Comparison of ENCODE assay signal across 13 cellular contexts in the genomic region with DNA sequence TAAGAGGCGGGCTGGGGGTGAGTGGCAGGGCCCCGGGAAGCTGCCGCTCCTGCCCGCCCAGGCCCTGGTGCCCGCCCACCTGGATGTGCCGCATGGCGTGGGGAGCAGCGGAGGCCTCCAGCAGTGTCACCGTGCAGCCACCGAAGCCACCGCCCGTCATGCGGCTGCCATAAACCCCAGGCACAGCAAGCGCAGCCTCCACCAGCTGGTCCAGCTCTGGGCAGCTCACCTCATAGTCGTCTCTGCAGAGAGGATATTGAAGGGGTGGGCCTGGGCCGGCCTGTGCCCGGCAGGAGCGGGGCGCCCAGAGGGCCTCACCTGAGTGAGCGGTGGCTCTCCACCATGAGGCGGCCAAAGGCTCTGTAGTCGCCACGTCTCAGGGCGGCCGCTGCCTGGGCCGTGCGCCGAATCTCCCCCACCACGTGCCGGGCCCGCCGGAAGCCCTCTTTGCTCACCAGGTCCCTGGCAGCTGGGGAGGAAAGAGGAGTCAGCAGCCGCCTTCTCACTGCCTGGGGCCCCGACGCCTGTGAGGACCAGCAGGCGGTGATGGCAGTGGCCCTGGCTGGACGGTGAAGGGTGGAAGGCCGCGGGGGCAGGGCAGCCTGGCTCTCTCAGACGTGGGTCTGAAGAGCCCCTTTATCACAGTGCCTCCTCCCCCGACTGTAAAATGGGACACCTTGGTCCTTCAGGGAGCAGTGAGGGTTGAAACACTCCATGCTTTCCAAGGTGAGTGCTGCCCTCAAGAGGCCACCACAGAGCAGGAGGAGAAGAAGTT. TPM values are rescaled to one million over a fixed set of nuclear protein-coding genes. Genes with fewer than 3 reads are reported as not detected.
DNase-seq lines count a peak whose midpoint lies in the region; ATAC-seq and TF ChIP-seq lines count a peak whose summit lies in the region.
"Had no signal": no experiment of that assay in that cellular context is flagged by ENCODE, and none has a peak within 500 bp of the region (broad histone marks: within the 10 kb centered on the region; RNA-seq: fewer than 3 reads in every experiment).

No MANE protein-coding gene starts in this region.

- CTCF ChIA-PET in GM10248 (lab: Yijun Ruan, JAX) (interaction anchor here (1.1 to 18.5 kb wide), 4 partner anchors 8 to 156 kb away, joined by 4 to 856 read pairs (median 8); partner anchors contain the start of gene SMIM5), MCF 10A (lab: Yijun Ruan, JAX) (interaction anchor here (0.6 to 4.3 kb wide), 8 partner anchors 9 to 121 kb away, joined by 3 to 16 read pairs (median 3); partner anchors contain the start of genes RECQL5 and SAP30BP)
- CTCF ChIA-PET in activated CD4-positive, alpha-beta T cell treated with anti-CD3 and anti-CD28 coated beads for 36 hours (lab: Charles Lee): interaction anchor here (1.9 kb wide), 1 partner anchor 10 kb away, joined by 9 read pairs; no protein-coding TSS in a partner anchor

- POLR2A ChIA-PET in GM10248 (lab: Yijun Ruan, JAX) (no interaction called here), MCF 10A (lab: Yijun Ruan, JAX) (interaction anchor here (0.6 to 1.9 kb wide), 5 partner anchors 13 to 91 kb away, joined by 3 to 7 read pairs (median 4); partner anchors contain the start of genes RECQL5 and SAP30BP)
- POLR2A ChIA-PET in activated CD4-positive, alpha-beta T cell treated with anti-CD3 and anti-CD28 coated beads for 36 hours (lab: Charles Lee): interaction anchor here (0.6 kb wide), 1 partner anchor 169 kb away, joined by 4 read pairs; no protein-coding TSS in a partner anchor

- intact Hi-C loops in MCF 10A (cut with micrococcal nuclease): no loop called here
- intact Hi-C loops in activated CD4-positive, alpha-beta T cell treated with anti-CD3 and anti-CD28 coated beads for 36 hours (cut with DNase I, micrococcal nuclease): no loop called here

- BruUV-seq in MCF 10A (replicated peaks; lab: Mats Ljungman, UMichigan): no TSS peak

- H3K36me3 ChIP-seq in SJCRH30: no peaks in the 10 kb centered on the region

- peaks cover 17% of the 10 kb centered on the region for H3K4me1 Mint-ChIP-seq in MCF 10A (ENCODE audit: insufficient read depth, unreplicated experiment)
- peaks cover 7% of the 10 kb centered on the region for H3K4me1 Mint-ChIP-seq in activated CD4-positive, alpha-beta T cell treated with anti-CD3 and anti-CD28 coated beads for 36 hours

- DNase-seq in GM10248 (ENCODE audit: extremely low spot score) (no peak), OCI-M1 (lab: John Stamatoyannopoulos, UW) (peak; percentile 13), NCI-H446 (lab: John Stamatoyannopoulos, UW) (no peak), SJCRH30 (no peak), MCF 10A (ENCODE audit: unreplicated experiment) (no peak)
- DNase-seq in activated CD4-positive, alpha-beta T cell treated with anti-CD3 and anti-CD28 coated beads for 36 hours: no peak
- DNase-seq: activated CD4-positive, alpha-beta T cell treated with anti-CD3 and anti-CD28 coated beads, Interleukin-2, amount 10 ng/mL, durations not matched to agents 24 days and 14 days; activated naive CD4-positive, alpha-beta T cell; CD4-positive, CD25-positive, alpha-beta regulatory T cell; SHP77 treated with DMSO at 0.1 percent for 48 hours had no signal

- no peak overlapping the region for H3K27ac Mint-ChIP-seq in MCF 10A (ENCODE audit: low read depth, unreplicated experiment)
- H3K27ac Mint-ChIP-seq in activated CD4-positive, alpha-beta T cell treated with anti-CD3 and anti-CD28 coated beads for 36 hours: no peak overlapping the region
- H3K27ac Mint-ChIP-seq: activated CD4-positive, alpha-beta T cell treated with anti-CD3 and anti-CD28 coated beads, Interleukin-2, amount 10 ng/mL, durations not matched to agents 24 days and 14 days had no signal

- H3K4me3 ChIP-seq in SJCRH30: no peak overlapping the region
- H3K4me3 ChIP-seq: dorsolateral prefrontal cortex had no signal

- H3K4me1 ChIP-seq in SJCRH30: peaks cover 28% of the 10 kb centered on the region

- peaks cover 90% of the 10 kb centered on the region for H3K36me3 Mint-ChIP-seq in MCF 10A (ENCODE audit: insufficient read depth, unreplicated experiment)
- peaks cover 5% of the 10 kb centered on the region for H3K36me3 Mint-ChIP-seq in activated CD4-positive, alpha-beta T cell treated with anti-CD3 and anti-CD28 coated beads for 36 hours (ENCODE audit: low read depth)
- H3K36me3 Mint-ChIP-seq: CD4-positive, CD25-positive, alpha-beta regulatory T cell had no signal

- H3K27ac ChIP-seq in 22Rv1 (no peak overlapping the region), SJCRH30 (no peak overlapping the region)
- H3K27ac ChIP-seq: dorsolateral prefrontal cortex had no signal

- H3K27me3 Mint-ChIP-seq in MCF 10A (ENCODE audit: insufficient read depth, unreplicated experiment): no peaks in the 10 kb centered on the region
- H3K27me3 Mint-ChIP-seq in activated CD4-positive, alpha-beta T cell treated with anti-CD3 and anti-CD28 coated beads for 36 hours: no peaks in the 10 kb centered on the region
- H3K27me3 Mint-ChIP-seq: activated CD4-positive, alpha-beta T cell treated with anti-CD3 and anti-CD28 coated beads, Interleukin-2, amount 10 ng/mL, durations not matched to agents 24 days and 14 days; CD4-positive, CD25-positive, alpha-beta regulatory T cell had no signal

- no peaks in the 10 kb centered on the region for H3K27me3 ChIP-seq in SJCRH30
- H3K27me3 ChIP-seq: dorsolateral prefrontal cortex had no signal

- no peaks in the 10 kb centered on the region for H3K9me3 Mint-ChIP-seq in MCF 10A (ENCODE audit: unreplicated experiment)
- no peaks in the 10 kb centered on the region for H3K9me3 Mint-ChIP-seq in activated CD4-positive, alpha-beta T cell treated with anti-CD3 and anti-CD28 coated beads for 36 hours (ENCODE audit: low read depth)
- H3K9me3 Mint-ChIP-seq: activated CD4-positive, alpha-beta T cell treated with anti-CD3 and anti-CD28 coated beads, Interleukin-2, amount 10 ng/mL, durations not matched to agents 24 days and 14 days; CD4-positive, CD25-positive, alpha-beta regulatory T cell had no signal

- ATAC-seq in esophagus mucosa: peak; percentile 9
- no peak for ATAC-seq in activated CD4-positive, alpha-beta T cell treated with anti-CD3 and anti-CD28 coated beads for 36 hours

- H3K4me3 Mint-ChIP-seq in MCF 10A (ENCODE audit: unreplicated experiment): no peak overlapping the region
- H3K4me3 Mint-ChIP-seq in activated CD4-positive, alpha-beta T cell treated with anti-CD3 and anti-CD28 coated beads for 36 hours: no peak overlapping the region
- H3K4me3 Mint-ChIP-seq: activated CD4-positive, alpha-beta T cell treated with anti-CD3 and anti-CD28 coated beads, Interleukin-2, amount 10 ng/mL, durations not matched to agents 24 days and 14 days had no signal

- TF ChIP-seq CTCF in 22Rv1 (IDR thresholded peaks at IDR 0.05): peak; percentile 34
- TF ChIP-seq CTCF in GM10248 (IDR thresholded peaks at IDR 0.05; ENCODE audit: control extremely low read depth, extremely low read depth, low read depth, missing control alignments): peak; percentile 25
- no peak for TF ChIP-seq CTCF in MCF 10A (IDR thresholded peaks at IDR 0.05; ENCODE audit: unreplicated experiment)

- no peaks in the 10 kb centered on the region for H3K9me3 ChIP-seq in SJCRH30 (replicated peaks)

RNA-seq across cellular contexts. Expression of gene GALK1, which starts 6.7 kb away (rescaled TPM):
- 29.1 TPM for total RNA-seq in esophagus mucosa
- total RNA-seq in SJCRH30 (2014; rRNA removed; shearing (Covaris generic)): 29.0 and 31.5 TPM in 2 replicates
- total RNA-seq in MCF 10A (2022): 8.7 and 9.8 TPM in 2 replicates
- total RNA-seq in activated CD4-positive, alpha-beta T cell treated with anti-CD3 and anti-CD28 coated beads for 36 hours: 10 to 100 TPM; 50.3 to 63.2 TPM

RNA-seq across cellular contexts. Expression of gene UNK, which starts 26.3 kb away (rescaled TPM):
- 17.3 TPM for total RNA-seq in esophagus mucosa
- 40.6 and 51.4 TPM in 2 replicates for total RNA-seq in SJCRH30 (2014; rRNA removed; shearing (Covaris generic))
- 12.3 and 16.0 TPM in 2 replicates for total RNA-seq in MCF 10A (2022)
- 10 to 100 TPM; 24.5 to 33.7 TPM for total RNA-seq in activated CD4-positive, alpha-beta T cell treated with anti-CD3 and anti-CD28 coated beads for 36 hours

RNA-seq across cellular contexts. Expression of gene ITGB4, which starts 37.1 kb away (rescaled TPM):
- total RNA-seq in esophagus mucosa (134 TPM), MCF 10A (2022) (727 and 1,054 TPM in 2 replicates)
- 4.3 and 8.8 TPM in 2 replicates for total RNA-seq in SJCRH30 (2014; rRNA removed; shearing (Covaris generic))
- 1 to 10 TPM in 1 of 2 experiments, under 1 TPM in 1; 0.62 to 1.5 TPM for total RNA-seq in activated CD4-positive, alpha-beta T cell treated with anti-CD3 and anti-CD28 coated beads for 36 hours
- total RNA-seq: CD4-positive, CD25-positive, alpha-beta regulatory T cell had no signal

Comparison
In these comparisons a context has a peak if more than half of its experiments do, and no peak if none do; other contexts are left out.
1. RNA of gene ITGB4, which starts 37.1 kb away (total RNA-seq): 727 to 1,054 TPM in MCF 10A and 134 TPM in esophagus mucosa (single experiment); 4.3 to 8.8 TPM in SJCRH30 and 0.62 to 1.5 TPM in activated CD4-positive, alpha-beta T cell treated with anti-CD3 and anti-CD28 coated beads for 36 hours; every median in the first group is over 10 times any median in the second.